Comparison of ENCODE assay signal across 30 cellular contexts in the genomic region with DNA sequence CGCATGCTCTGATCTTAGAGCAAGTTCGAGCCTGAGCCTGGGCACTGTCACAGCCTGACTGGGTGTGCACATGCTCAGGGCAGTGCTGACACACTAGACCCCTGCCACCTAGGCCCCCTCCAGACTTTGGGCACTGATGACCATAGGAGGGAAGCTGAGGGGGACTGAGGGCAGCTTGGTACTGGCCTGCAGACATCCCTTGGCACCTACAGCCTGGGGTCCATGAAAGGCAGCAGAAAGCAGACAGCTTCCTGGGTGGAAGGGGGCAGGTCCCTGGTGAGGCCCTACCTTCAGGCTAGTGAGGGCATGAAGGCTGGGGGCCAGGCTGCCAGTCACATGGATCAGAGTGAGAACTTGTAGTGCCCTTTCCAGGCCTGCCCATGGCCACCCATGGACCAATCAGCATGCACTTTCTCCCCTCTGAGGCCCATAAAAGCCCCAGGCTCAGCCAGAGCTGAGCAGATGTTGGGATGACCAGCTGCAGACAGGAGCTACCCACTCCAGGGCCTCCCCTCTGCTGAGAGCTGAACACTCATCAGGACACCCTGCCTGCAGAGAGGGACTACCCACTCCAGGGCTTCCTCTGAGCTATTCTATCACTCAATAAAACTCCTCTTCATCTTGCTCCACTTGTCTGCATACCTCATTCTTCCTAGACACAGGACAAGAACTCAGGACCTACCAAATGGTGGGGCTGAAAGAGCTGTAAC.
"Had no signal": no experiment of that assay in that cellular context is flagged by ENCODE, and none has a peak within 500 bp of the region (broad histone marks: within the 10 kb centered on the region; RNA-seq: fewer than 3 reads in every experiment).

No MANE protein-coding gene starts in this region.

- H3K9me3 Mint-ChIP-seq: activated T-helper 2 cell treated with anti-CD3 and anti-CD28 coated beads, Interferon-gamma antibody, Interleukin-2, Interleukin-4, amounts not matched to agents 10 μg/mL and 5 μg/mL and 100 μg/mL, durations not matched to agents 14 hours and 24 hours and 36 hours; effector memory CD8-positive, alpha-beta T cell; mesothelial cell of epicardium; neural crest cell; T-helper 1 cell treated with Interleukin-12 subunit alpha and Interleukin-12 subunit beta and Interleukin-4 antibody, amounts not matched to agents 30 μg/mL and 1 μg/mL, for 36 hours had no signal

- H3K36me3 ChIP-seq: heart right ventricle, thoracic aorta had no signal

- ATAC-seq: activated CD4-positive, CD25-positive, alpha-beta regulatory T cell treated with anti-CD3 and anti-CD28 coated beads, Interleukin-2, amount 50 U/mL, for 24 hours; activated naive CD4-positive, alpha-beta T cell treated with anti-CD3 and anti-CD28 coated beads, Interleukin-2, amount 50 U/mL, for 72 hours; esophagus mucosa; foreskin keratinocyte; heart right ventricle; left ventricle myocardium superior; right cardiac atrium had no signal

- DNase-seq: activated CD4-positive, alpha-beta memory T cell treated with anti-CD3 and anti-CD28 coated beads for 36 hours; activated CD4-positive, alpha-beta T cell treated with anti-CD3 and anti-CD28 coated beads for 48 hours; activated naive CD4-positive, alpha-beta T cell; activated T-cell treated with anti-CD3 and anti-CD28 coated beads, Interleukin-2, amount 50 U/mL, for 48 hours; cerebellar nuclear complex; dorsolateral prefrontal cortex; effector memory CD8-positive, alpha-beta T cell; foreskin keratinocyte; heart right ventricle; kidney glomerular epithelial cell; left ventricle myocardium superior; mammary epithelial cell; naive B cell; occipital lobe; right cardiac atrium; stimulated activated naive CD4-positive, alpha-beta T cell; SW 1271; T-helper 9 cell had no signal

- H3K9me3 ChIP-seq: thoracic aorta had no signal

- H3K4me1 ChIP-seq: foreskin keratinocyte, heart right ventricle had no signal

- FAIRE-seq: TTC549 had no signal

- H3K4me1 Mint-ChIP-seq: mesothelial cell of epicardium, neural crest cell had no signal

- H3K27ac ChIP-seq: coronary artery, dorsolateral prefrontal cortex, foreskin keratinocyte, heart right ventricle, SK-N-MC, thoracic aorta, VCaP had no signal

- H3K4me3 ChIP-seq: coronary artery, dorsolateral prefrontal cortex, heart right ventricle, SK-N-MC, thoracic aorta had no signal

- H3K27ac Mint-ChIP-seq: activated CD4-positive, alpha-beta memory T cell treated with anti-CD3 and anti-CD28 coated beads for 36 hours; activated naive CD4-positive, alpha-beta T cell treated with anti-CD3 and anti-CD28 coated beads, Interleukin-2, amount 50 U/mL, for 72 hours; activated T-helper 2 cell treated with anti-CD3 and anti-CD28 coated beads, Interferon-gamma antibody, Interleukin-2, Interleukin-4, amounts not matched to agents 10 μg/mL and 5 μg/mL and 100 μg/mL, durations not matched to agents 14 hours and 24 hours and 36 hours; mesothelial cell of epicardium; naive B cell; T-helper 1 cell treated with Interleukin-12 subunit alpha and Interleukin-12 subunit beta and Interleukin-4 antibody, amounts not matched to agents 30 μg/mL and 1 μg/mL, for 36 hours had no signal

- H3K36me3 Mint-ChIP-seq: activated CD4-positive, alpha-beta memory T cell treated with anti-CD3 and anti-CD28 coated beads for 36 hours; mesothelial cell of epicardium; naive B cell had no signal

- H3K4me3 Mint-ChIP-seq: activated CD4-positive, alpha-beta memory T cell treated with anti-CD3 and anti-CD28 coated beads for 36 hours; mesothelial cell of epicardium; naive B cell; neural crest cell; T-helper 1 cell treated with Interleukin-12 subunit alpha and Interleukin-12 subunit beta and Interleukin-4 antibody, amounts not matched to agents 30 μg/mL and 1 μg/mL, for 36 hours had no signal
